In genomic region chr10:31166606-31167005, GRCh38 we compare ENCODE assay signal across 24 cellular contexts.
DNase-seq lines count a peak whose midpoint lies in the region; ATAC-seq, FAIRE-seq and TF ChIP-seq lines count a peak whose summit lies in the region.
"Had no signal": no experiment of that assay in that cellular context is flagged by ENCODE, and none has a peak within 500 bp of the region (broad histone marks: within the 10 kb centered on the region; RNA-seq: fewer than 3 reads in every experiment).

No MANE protein-coding gene starts in this region.

- H3K9ac ChIP-seq in GM23248 (no peak overlapping the region), PC-3 (ENCODE audit: low read length) (no peak overlapping the region), endothelial cell of umbilical vein (replicated peaks; ENCODE audit: extremely low read depth, insufficient read depth, low read length) (no peak overlapping the region)
- H3K9ac ChIP-seq: BLaER1 treated with 17β-estradiol and CSF1 and Interleukin-3, amounts not matched to agents 10 nM and 100 nM had no signal

- H3K9me1 ChIP-seq in endothelial cell of umbilical vein (replicated peaks; ENCODE audit: control insufficient read depth, extremely low read depth, insufficient read depth, low read length) = no peaks in the 10 kb centered on the region

- intact Hi-C loops in PC-3 (cut with micrococcal nuclease) (no loop called here), endothelial cell of umbilical vein (cut with micrococcal nuclease) (no loop called here)

- H3K79me2 ChIP-seq in GM23248 (ENCODE audit: insufficient read depth) (no peaks in the 10 kb centered on the region), PC-3 (ENCODE audit: low read length) (no peaks in the 10 kb centered on the region), endothelial cell of umbilical vein (ENCODE audit: control insufficient read depth, insufficient read depth, low read length) (no peaks in the 10 kb centered on the region)

- ATAC-seq in A549 = no peak
- ATAC-seq in PC-3 = no peak
- no peak for ATAC-seq in HG03342 (IDR thresholded peaks at IDR 0.05; ENCODE audit: unreplicated experiment)
- ATAC-seq: GM12878, HCT116 had no signal

- BruUV-seq in PC-3 (replicated peaks; lab: Mats Ljungman, UMichigan) (no TSS peak), endothelial cell of umbilical vein (replicated peaks; lab: Mats Ljungman, UMichigan) (no TSS peak)

- CTCF ChIA-PET in A549 (lab: Yijun Ruan, JAX) (no interaction called here), PC-3 (lab: Charles Lee) (interaction anchor here (0.6 kb wide), 1 partner anchor 135 kb away, joined by 3 read pairs; the partner anchor contains the start of gene ZNF438), endothelial cell of umbilical vein (lab: Charles Lee) (no interaction called here)

- 81% methylated on average over 3 of the region's 3 CpGs for WGBS in A549 (ENCODE audit: missing lambda C conversion rate)
- 96 to 97% methylated on average over 3 of the region's 3 CpGs for WGBS in GM23248 (ENCODE audit: low coverage in 1 of 2, low lambda C conversion rate in 2 of 2, missing lambda C conversion rate in 2 of 2), 2 experiments

- H2AFZ ChIP-seq in GM23248 (no peak overlapping the region), PC-3 (ENCODE audit: low read length) (no peak overlapping the region), endothelial cell of umbilical vein (ENCODE audit: low read depth, low read length) (no peak overlapping the region)

- no peak for TF ChIP-seq EP300 in A549 (IDR thresholded peaks at IDR 0.05)

- POLR2A ChIA-PET in A549 (lab: Yijun Ruan, JAX) = no interaction called here
- POLR2A ChIA-PET in PC-3 (lab: Charles Lee; ENCODE audit: unreplicated experiment) = no interaction called here
- POLR2A ChIA-PET in endothelial cell of umbilical vein (lab: Charles Lee) = no interaction called here

- in situ Hi-C loops in GM23248 (cut with MboI) = no loop called here

- H3K9me3 ChIP-seq in A549 (peaks cover 12% of the 10 kb centered on the region), GM23248 (ENCODE audit: low read depth) (no peaks in the 10 kb centered on the region), PC-3 (ENCODE audit: low read length) (no peaks in the 10 kb centered on the region), endothelial cell of umbilical vein (replicated peaks; ENCODE audit: control insufficient read depth, insufficient read depth, low read length) (no peaks in the 10 kb centered on the region)
- H3K9me3 ChIP-seq: BE2C had no signal

- dilution Hi-C loops in endothelial cell of umbilical vein (cut with MboI; ENCODE audit: extremely low pct_ligation_motif_present, low sequenced_read_pairs) = no loop called here

- H3K4me3 ChIP-seq in A549 (no peak overlapping the region), GM23248 (no peak overlapping the region), PC-3 (ENCODE audit: low read length) (no peak overlapping the region), endothelial cell of umbilical vein (replicated peaks in 1 of 3; ENCODE audit: insufficient read depth in 1 of 3, low read depth in 1 of 3, low read length in 3 of 3) (no peak overlapping the region)
- H3K4me3 ChIP-seq: BLaER1 treated with 17β-estradiol and CSF1 and Interleukin-3, amounts not matched to agents 10 nM and 100 nM; GM12878 had no signal

- TF ChIP-seq CTCF in A549 (IDR thresholded peaks at IDR 0.05) (no peak), PC-3 (conservative IDR thresholded peaks at IDR 0.05; ENCODE audit: low read depth, low read length) (no peak), endothelial cell of umbilical vein (IDR thresholded peaks at IDR 0.05; ENCODE audit: extremely low read depth in 1 of 2, insufficient read depth in 1 of 2, low read depth in 1 of 2, low read length in 2 of 2) (no peak), GM10266 (IDR thresholded peaks at IDR 0.05; ENCODE audit: control insufficient read depth, insufficient read depth, low read depth, missing control alignments) (no peak)

- H3K27me3 ChIP-seq in GM23248 (replicated peaks; ENCODE audit: insufficient read depth) = no peaks in the 10 kb centered on the region
- no peaks in the 10 kb centered on the region for H3K27me3 ChIP-seq in PC-3 (ENCODE audit: low read length)
- no peaks in the 10 kb centered on the region for H3K27me3 ChIP-seq in endothelial cell of umbilical vein (ENCODE audit: control insufficient read depth in 2 of 2, insufficient read depth in 2 of 2, low read length in 2 of 2)
- H3K27me3 ChIP-seq: BE2C; BLaER1 treated with 17β-estradiol and CSF1 and Interleukin-3, amounts not matched to agents 10 nM and 100 nM had no signal

- H3K27ac ChIP-seq in A549 = no peak overlapping the region
- no peak overlapping the region for H3K27ac ChIP-seq in GM23248
- H3K27ac ChIP-seq in PC-3 (ENCODE audit: low read length) = no peak overlapping the region
- no peak overlapping the region for H3K27ac ChIP-seq in endothelial cell of umbilical vein (ENCODE audit: insufficient read depth, low read depth, low read length)
- H3K27ac ChIP-seq: 22Rv1; BLaER1 treated with 17β-estradiol and CSF1 and Interleukin-3, amounts not matched to agents 10 nM and 100 nM had no signal

- no peak for DNase-seq in A549 (ENCODE audit: low read depth in 1 of 2, low spot score in 1 of 2)
- peak; percentile 14 for DNase-seq in GM23248
- DNase-seq in PC-3 = peak; percentile 3
- DNase-seq in endothelial cell of umbilical vein (ENCODE audit: low read depth, low spot score) = no peak
- no peak for DNase-seq in anterior cingulate cortex (lab: John Stamatoyannopoulos, UW)
- no peak for DNase-seq in ureter (ENCODE audit: low spot score)
- DNase-seq in GM10266 (ENCODE audit: extremely low spot score) = no peak
- DNase-seq: ACHN; AML-193; BE2C; CD4-positive, alpha-beta T cell; CD8-positive, alpha-beta memory T cell; DMS 273 treated with DMSO at 0.1 percent for 48 hours; DMS79; H7 had no signal

- TF ChIP-seq POLR2A in A549 (IDR thresholded peaks at IDR 0.05; ENCODE audit: low read length) (no peak), endothelial cell of umbilical vein (IDR thresholded peaks at IDR 0.05; ENCODE audit: low read depth, low read length) (no peak)

- H3K36me3 ChIP-seq in GM23248 (ENCODE audit: low read depth) = no peaks in the 10 kb centered on the region
- no peaks in the 10 kb centered on the region for H3K36me3 ChIP-seq in PC-3 (ENCODE audit: low read depth, low read length)
- H3K36me3 ChIP-seq in endothelial cell of umbilical vein (ENCODE audit: control insufficient read depth in 2 of 2, extremely low read depth in 1 of 2, insufficient read depth in 2 of 2, low read length in 2 of 2) = no peaks in the 10 kb centered on the region
- H3K36me3 ChIP-seq: BE2C; BLaER1 treated with 17β-estradiol and CSF1 and Interleukin-3, amounts not matched to agents 10 nM and 100 nM had no signal

- H4K20me1 ChIP-seq in GM23248 (ENCODE audit: insufficient read depth) (no peaks in the 10 kb centered on the region), PC-3 (ENCODE audit: low read length) (no peaks in the 10 kb centered on the region), endothelial cell of umbilical vein (replicated peaks; ENCODE audit: control insufficient read depth, extremely low read depth, insufficient read depth, low read length) (no peaks in the 10 kb centered on the region)
- H4K20me1 ChIP-seq: BLaER1 treated with 17β-estradiol and CSF1 and Interleukin-3, amounts not matched to agents 10 nM and 100 nM had no signal

- H3K4me1 ChIP-seq in A549 = no peaks in the 10 kb centered on the region
- no peaks in the 10 kb centered on the region for H3K4me1 ChIP-seq in GM23248 (ENCODE audit: insufficient read depth)
- H3K4me1 ChIP-seq in PC-3 (ENCODE audit: insufficient read depth, low read length) = no peaks in the 10 kb centered on the region
- H3K4me1 ChIP-seq in endothelial cell of umbilical vein (ENCODE audit: control insufficient read depth, extremely low read depth, insufficient read depth, low read length) = peaks cover 4% of the 10 kb centered on the region
- H3K4me1 ChIP-seq: BE2C had no signal

- no peak for TF ChIP-seq RAD21 in A549 (conservative IDR thresholded peaks at IDR 0.05 in 1 of 2, IDR thresholded peaks at IDR 0.05 in 1 of 2)

- H3K9me2 ChIP-seq in GM23248 (ENCODE audit: insufficient read depth) (no peaks in the 10 kb centered on the region), PC-3 (replicated peaks; ENCODE audit: low read length) (no peaks in the 10 kb centered on the region)

- FAIRE-seq in A549 (lab: Jason Lieb, UNC) = no peak
- no peak for FAIRE-seq in endothelial cell of umbilical vein (lab: Jason Lieb, UNC)
- FAIRE-seq: A204.1, D721Med, G401.6, GM12878, H1 had no signal

- no peaks in the 10 kb centered on the region for H3F3A ChIP-seq in GM23248 (ENCODE audit: insufficient read depth)
- no peaks in the 10 kb centered on the region for H3F3A ChIP-seq in PC-3 (ENCODE audit: low read length, unreplicated experiment)

- H3K4me2 ChIP-seq in A549 = no peak overlapping the region
- H3K4me2 ChIP-seq in GM23248 (ENCODE audit: unreplicated experiment) = no peak overlapping the region
- H3K4me2 ChIP-seq in PC-3 (ENCODE audit: low read length) = no peak overlapping the region
- H3K4me2 ChIP-seq in endothelial cell of umbilical vein (ENCODE audit: insufficient read depth, low read length) = no peak overlapping the region
- H3K4me2 ChIP-seq: BLaER1 treated with 17β-estradiol and CSF1 and Interleukin-3, amounts not matched to agents 10 nM and 100 nM had no signal

TF ChIP-seq in A549, 52 proteins besides CTCF, POLR2A, EP300 and RAD21 (continues in another document):
- TF ChIP-seq E2F6 (IDR thresholded peaks at IDR 0.05; ENCODE audit: borderline replicate concordance, low read depth) (no peak), TP53 (CRISPR knock-in tag; IDR thresholded peaks at IDR 0.05) (no peak), NPAS2 (CRISPR knock-in tag; IDR thresholded peaks at IDR 0.05; ENCODE audit: borderline replicate concordance) (no peak), SMC3 (IDR thresholded peaks at IDR 0.05) (no peak), JUN (IDR thresholded peaks at IDR 0.05) (no peak)

TF ChIP-seq in endothelial cell of umbilical vein, 7 proteins besides CTCF, POLR2A, EP300 and RAD21:
- TF ChIP-seq, protein P1, sequence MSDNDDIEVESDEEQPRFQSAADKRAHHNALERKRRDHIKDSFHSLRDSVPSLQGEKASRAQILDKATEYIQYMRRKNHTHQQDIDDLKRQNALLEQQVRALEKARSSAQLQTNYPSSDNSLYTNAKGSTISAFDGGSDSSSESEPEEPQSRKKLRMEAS (IDR thresholded peaks at IDR 0.05; ENCODE audit: insufficient read depth, insufficient read length) = no peak
- peak; percentile 10 for TF ChIP-seq JUN (IDR thresholded peaks at IDR 0.05; ENCODE audit: borderline replicate concordance, insufficient read depth, insufficient read length, low read depth)
TF ChIP-seq in endothelial cell of umbilical vein: peak in this region for 1.

Comparison
In these comparisons a context has a peak if more than half of its experiments do, and no peak if none do; other contexts are left out.
1. DNase-seq: peak in GM23248 (single experiment) and PC-3 (single experiment); none in A549 (0 of 2), endothelial cell of umbilical vein (single experiment), anterior cingulate cortex (0 of 58), ureter (single experiment) and GM10266 (single experiment).